In the genomic region with DNA sequence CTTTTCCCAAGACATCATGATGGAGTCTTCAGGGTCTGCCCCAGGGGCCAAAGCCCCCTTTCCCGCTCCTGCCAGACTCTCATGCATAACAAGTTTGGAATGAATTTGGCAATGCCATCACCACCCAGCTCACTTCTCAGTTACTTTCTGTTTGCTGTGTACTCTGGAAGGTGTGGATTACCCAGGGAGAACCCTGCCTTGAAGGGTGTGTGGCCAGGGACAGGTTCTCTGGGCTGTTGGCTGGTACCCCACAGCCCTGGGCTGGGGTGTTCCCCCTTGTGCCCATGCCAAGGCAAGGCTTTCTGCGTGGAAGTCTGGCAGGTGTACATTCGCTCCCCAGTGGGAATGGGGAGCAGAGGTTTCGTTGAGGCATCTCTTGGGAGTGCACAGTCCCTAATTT, we compare ENCODE assay signal across 16 cellular contexts.
A peak's percentile ranks its signal among the peaks of the same experiment; 100 is the strongest.
DNase-seq lines count a peak whose midpoint lies in the region; ATAC-seq and TF ChIP-seq lines count a peak whose summit lies in the region.
"Had no signal": no experiment of that assay in that cellular context is flagged by ENCODE, and none has a peak within 500 bp of the region (broad histone marks: within the 10 kb centered on the region; RNA-seq: fewer than 3 reads in every experiment).

No MANE protein-coding gene starts in this region.

- POLR2A ChIA-PET in HCT116 (lab: Charles Lee): no interaction called here
- POLR2A ChIA-PET in CD4-positive, alpha-beta memory T cell (lab: Charles Lee; ENCODE audit: partially characterized antibody): no interaction called here

- peak overlapping the region; percentile 12; the same call in 1 of the 2 replicates for H3K4me2 ChIP-seq in HCT116 (ENCODE audit: low read length)

- H3K36me3 ChIP-seq in HCT116 (ENCODE audit: control insufficient read depth in 1 of 2, insufficient read depth in 2 of 2, low read length in 2 of 2) (no peaks in the 10 kb centered on the region), WERI-Rb-1 (peaks cover 54% of the 10 kb centered on the region)
- H3K36me3 ChIP-seq in CD4-positive, alpha-beta memory T cell (ENCODE audit: insufficient read depth, low read length): no peaks in the 10 kb centered on the region
- H3K36me3 ChIP-seq: neutrophil, Peyer's patch, spleen had no signal

- CTCF ChIA-PET in HCT116 (lab: Charles Lee): no interaction called here
- CTCF ChIA-PET in CD4-positive, alpha-beta memory T cell (lab: Charles Lee; ENCODE audit: partially characterized antibody): no interaction called here

- no peak overlapping the region for H2AFZ ChIP-seq in HCT116 (ENCODE audit: low read depth, low read length, poor library complexity, severe bottlenecking)

- H3K4me3 ChIP-seq in HCT116 (replicated peaks in 1 of 2; ENCODE audit: low read depth in 1 of 2, low read length in 2 of 2) (no peak overlapping the region), WERI-Rb-1 (ENCODE audit: low read depth, low read length) (no peak overlapping the region)
- H3K4me3 ChIP-seq in CD4-positive, alpha-beta memory T cell (ENCODE audit: low read length in 2 of 2): no peak overlapping the region
- H3K4me3 ChIP-seq: Peyer's patch, spleen, testis had no signal

- H3K27ac Mint-ChIP-seq in stimulated activated naive B cell treated with anti-CD40 and anti-IgM and Interleukin-4, amounts not matched to agents 10 μg/mL and 1 μg/mL and 100 μg/mL, for 72 hours: peak overlapping the region; percentile 90
- H3K27ac Mint-ChIP-seq in CD4-positive, alpha-beta memory T cell: peak overlapping the region in 1 of 7 donors; percentile 19
- H3K27ac Mint-ChIP-seq: activated naive CD4-positive, alpha-beta T cell treated with anti-CD3 and anti-CD28 coated beads, Interleukin-2, amount 50 U/mL, for 24 hours had no signal

- no peaks in the 10 kb centered on the region for H3K9me2 ChIP-seq in HCT116 (ENCODE audit: insufficient read depth)

- ATAC-seq in HCT116: 0 out of 2 replicates have a peak, but pooled peaks have one; percentile 10
- no peak for ATAC-seq in stimulated activated naive B cell treated with anti-CD40 and anti-IgM and Interleukin-4, amounts not matched to agents 10 μg/mL and 1 μg/mL and 100 μg/mL, for 72 hours (replicated peaks)
- ATAC-seq: T-helper 17 cell had no signal

- H3K27me3 ChIP-seq in HCT116 (ENCODE audit: insufficient read depth, low read length): no peaks in the 10 kb centered on the region
- no peaks in the 10 kb centered on the region for H3K27me3 ChIP-seq in WERI-Rb-1 (ENCODE audit: insufficient read depth, low read depth, severe bottlenecking)
- no peaks in the 10 kb centered on the region for H3K27me3 ChIP-seq in layer of hippocampus (ENCODE audit: control insufficient read depth, insufficient read depth, low read length)
- no peaks in the 10 kb centered on the region for H3K27me3 ChIP-seq in CD4-positive, alpha-beta memory T cell (ENCODE audit: insufficient read depth, low read length)
- H3K27me3 ChIP-seq: Peyer's patch, spleen, testis had no signal

- H3K4me1 ChIP-seq in HCT116 (ENCODE audit: control insufficient read depth in 1 of 2, insufficient read depth in 2 of 2, low read length in 2 of 2): peaks cover 4 to 11% of the 10 kb centered on the region in 2 experiments; a peak in 2 of 4 replicates
- H3K4me1 ChIP-seq in CD4-positive, alpha-beta memory T cell (ENCODE audit: insufficient read depth, low read length): no peaks in the 10 kb centered on the region
- H3K4me1 ChIP-seq: Peyer's patch had no signal

- no peak for DNase-seq in HCT116 (ENCODE audit: low read depth, low spot score)
- no peak for DNase-seq in WERI-Rb-1
- DNase-seq in stimulated activated naive B cell treated with anti-CD40 and anti-IgM and Interleukin-4, amounts not matched to agents 10 μg/mL and 1 μg/mL and 100 μg/mL, for 72 hours: no peak
- no peak for DNase-seq in occipital lobe (lab: John Stamatoyannopoulos, UW)
- no peak for DNase-seq in CD4-positive, alpha-beta memory T cell
- DNase-seq in NCI-H748 treated with DMSO at 0.1 percent for 48 hours (lab: John Stamatoyannopoulos, UW): no peak
- DNase-seq in Kasumi-1 (lab: John Stamatoyannopoulos, UW): no peak
- DNase-seq: activated CD4-positive, alpha-beta T cell treated with anti-CD3 and anti-CD28 coated beads for 1 hour; NCI-H1105 treated with DMSO at 0.1 percent for 48 hours; Peyer's patch; spleen; T-helper 17 cell; testis had no signal

- H3K79me2 ChIP-seq in HCT116 (ENCODE audit: insufficient read depth, low read length): no peaks in the 10 kb centered on the region

- H3K9ac ChIP-seq in HCT116 (ENCODE audit: low read length): no peak overlapping the region

- no TSS peak for BruUV-seq in HCT116 (replicated peaks; lab: Mats Ljungman, UMichigan)

- H3K4me3 Mint-ChIP-seq in stimulated activated naive B cell treated with anti-CD40 and anti-IgM and Interleukin-4, amounts not matched to agents 10 μg/mL and 1 μg/mL and 100 μg/mL, for 72 hours: peak overlapping the region; percentile 61 to 67
- H3K4me3 Mint-ChIP-seq in CD4-positive, alpha-beta memory T cell: no peak overlapping the region
- H3K4me3 Mint-ChIP-seq: activated naive CD4-positive, alpha-beta T cell treated with anti-CD3 and anti-CD28 coated beads, Interleukin-2, amount 50 U/mL, for 24 hours; T-helper 17 cell had no signal

- H3K27ac ChIP-seq in HCT116 (ENCODE audit: low read depth, low read length): no peak overlapping the region
- peak overlapping the region; percentile 92 for H3K27ac ChIP-seq in WERI-Rb-1
- peak overlapping the region; percentile 49 for H3K27ac ChIP-seq in layer of hippocampus (ENCODE audit: low read depth, low read length)
- H3K27ac ChIP-seq in CD4-positive, alpha-beta memory T cell (ENCODE audit: low read depth, low read length): no peak overlapping the region
- H3K27ac ChIP-seq: neutrophil, Peyer's patch, testis had no signal

- H3K36me3 Mint-ChIP-seq in stimulated activated naive B cell treated with anti-CD40 and anti-IgM and Interleukin-4, amounts not matched to agents 10 μg/mL and 1 μg/mL and 100 μg/mL, for 72 hours: peaks cover 3 to 40% of the 10 kb centered on the region in 2 donors
- H3K36me3 Mint-ChIP-seq in CD4-positive, alpha-beta memory T cell: peaks cover 4 to 12% of the 10 kb centered on the region in 2 donors

- H3K9me3 Mint-ChIP-seq in stimulated activated naive B cell treated with anti-CD40 and anti-IgM and Interleukin-4, amounts not matched to agents 10 μg/mL and 1 μg/mL and 100 μg/mL, for 72 hours: no peaks in the 10 kb centered on the region
- H3K9me3 Mint-ChIP-seq in CD4-positive, alpha-beta memory T cell: no peaks in the 10 kb centered on the region
- H3K9me3 Mint-ChIP-seq: activated naive CD4-positive, alpha-beta T cell treated with anti-CD3 and anti-CD28 coated beads, Interleukin-2, amount 50 U/mL, for 24 hours had no signal

- H4K20me1 ChIP-seq in HCT116 (ENCODE audit: insufficient read depth): no peaks in the 10 kb centered on the region

- no peak for TF ChIP-seq POLR2A in HCT116 (IDR thresholded peaks at IDR 0.05; ENCODE audit: borderline replicate concordance, extremely low read depth, insufficient read depth, insufficient read length)

- H3K27me3 Mint-ChIP-seq in stimulated activated naive B cell treated with anti-CD40 and anti-IgM and Interleukin-4, amounts not matched to agents 10 μg/mL and 1 μg/mL and 100 μg/mL, for 72 hours: no peaks in the 10 kb centered on the region
- H3K27me3 Mint-ChIP-seq in CD4-positive, alpha-beta memory T cell: no peaks in the 10 kb centered on the region
- H3K27me3 Mint-ChIP-seq: activated naive CD4-positive, alpha-beta T cell treated with anti-CD3 and anti-CD28 coated beads, Interleukin-2, amount 50 U/mL, for 24 hours; T-helper 17 cell had no signal

- H3K9me3 ChIP-seq in HCT116 (ENCODE audit: control insufficient read depth in 1 of 2, insufficient read depth in 1 of 2, low read depth in 1 of 2, low read length in 2 of 2) (no peaks in the 10 kb centered on the region), WERI-Rb-1 (ENCODE audit: severe bottlenecking) (no peaks in the 10 kb centered on the region)
- no peaks in the 10 kb centered on the region for H3K9me3 ChIP-seq in CD4-positive, alpha-beta memory T cell (ENCODE audit: control insufficient read depth in 1 of 2, low read length in 2 of 2)
- H3K9me3 ChIP-seq: neutrophil, Peyer's patch, spleen, testis had no signal

- intact Hi-C loops in HCT116 (cut with micrococcal nuclease): no loop called here
- intact Hi-C loops in CD4-positive, alpha-beta memory T cell (cut with micrococcal nuclease): no loop called here

- RAD21 ChIA-PET in HCT116 (lab: Charles Lee; ENCODE audit: low non-redundant PET in 1 of 2, low total read pairs in 2 of 2, uncharacterized antibody in 2 of 2, unreplicated experiment in 2 of 2): no interaction called here

- no peak for TF ChIP-seq RAD21 in HCT116 (IDR thresholded peaks at IDR 0.05; ENCODE audit: low read depth)

- peaks cover 59 to 99% of the 10 kb centered on the region in 2 donors for H3K4me1 Mint-ChIP-seq in stimulated activated naive B cell treated with anti-CD40 and anti-IgM and Interleukin-4, amounts not matched to agents 10 μg/mL and 1 μg/mL and 100 μg/mL, for 72 hours
- H3K4me1 Mint-ChIP-seq in CD4-positive, alpha-beta memory T cell: peaks cover 6 to 27% (median 11%) of the 10 kb centered on the region in 4 donors

- no peak for TF ChIP-seq CTCF in HCT116 (IDR thresholded peaks at IDR 0.05 in 2 of 3, conservative IDR thresholded peaks at IDR 0.05 in 1 of 3; ENCODE audit: borderline replicate concordance in 1 of 3, insufficient read depth in 1 of 3, low read depth in 2 of 3, low read length in 2 of 3)
- no peak for TF ChIP-seq CTCF in WERI-Rb-1 (IDR thresholded peaks at IDR 0.05; ENCODE audit: low read depth, low read length)

TF ChIP-seq in HCT116, 20 proteins besides CTCF, POLR2A, EP300 and RAD21 (continues in another document):
- TF ChIP-seq, protein P1, sequence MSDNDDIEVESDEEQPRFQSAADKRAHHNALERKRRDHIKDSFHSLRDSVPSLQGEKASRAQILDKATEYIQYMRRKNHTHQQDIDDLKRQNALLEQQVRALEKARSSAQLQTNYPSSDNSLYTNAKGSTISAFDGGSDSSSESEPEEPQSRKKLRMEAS (IDR thresholded peaks at IDR 0.05): no peak
- TF ChIP-seq EGR1 (IDR thresholded peaks at IDR 0.05; ENCODE audit: low read depth) (no peak), SIN3A (IDR thresholded peaks at IDR 0.05; ENCODE audit: low read depth) (no peak), FOSL1 (IDR thresholded peaks at IDR 0.05; ENCODE audit: low read depth) (no peak), EZH2 (IDR thresholded peaks at IDR 0.05) (no peak), ZFX (IDR thresholded peaks at IDR 0.05) (no peak), SP1 (IDR thresholded peaks at IDR 0.05; ENCODE audit: low read depth) (no peak), ELF1 (IDR thresholded peaks at IDR 0.05; ENCODE audit: borderline replicate concordance, low read depth) (no peak), SRF (IDR thresholded peaks at IDR 0.05; ENCODE audit: low read depth) (no peak), CEBPB (IDR thresholded peaks at IDR 0.05; ENCODE audit: low read depth) (no peak)
- TF ChIP-seq, protein P2, sequence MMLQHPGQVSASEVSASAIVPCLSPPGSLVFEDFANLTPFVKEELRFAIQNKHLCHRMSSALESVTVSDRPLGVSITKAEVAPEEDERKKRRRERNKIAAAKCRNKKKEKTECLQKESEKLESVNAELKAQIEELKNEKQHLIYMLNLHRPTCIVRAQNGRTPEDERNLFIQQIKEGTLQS (IDR thresholded peaks at IDR 0.05): no peak

Comparison
In these comparisons a context has a peak if more than half of its experiments do, and no peak if none do; other contexts are left out.
1. H3K27ac ChIP-seq: peak in WERI-Rb-1 (single experiment) and layer of hippocampus (single experiment); none in HCT116 (single experiment) and CD4-positive, alpha-beta memory T cell (single experiment).
2. H3K4me3 Mint-ChIP-seq: peak in stimulated activated naive B cell treated with anti-CD40 and anti-IgM and Interleukin-4, amounts not matched to agents 10 μg/mL and 1 μg/mL and 100 μg/mL, for 72 hours (2 of 2); none in CD4-positive, alpha-beta memory T cell (0 of 8).